In the genomic region with DNA sequence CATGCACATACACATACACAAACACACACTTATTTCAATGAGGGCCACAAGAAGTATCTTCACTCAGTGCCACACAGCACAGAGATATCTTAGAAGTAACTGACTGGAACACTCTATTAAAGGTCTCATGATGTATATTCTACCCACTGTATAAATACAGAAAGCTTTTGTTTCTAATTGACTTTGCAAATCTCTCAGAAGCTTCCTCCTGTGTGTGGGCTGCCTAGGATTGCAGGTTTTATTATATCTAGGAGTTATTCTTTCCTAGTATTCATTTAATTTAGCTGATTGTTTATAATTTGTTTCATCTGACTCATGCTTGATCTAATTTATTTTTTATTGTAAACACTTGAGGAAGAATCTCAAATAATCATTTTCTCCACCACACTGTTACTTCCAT, we compare ENCODE assay signal across 18 cellular contexts.
"Had no signal": no experiment of that assay in that cellular context is flagged by ENCODE, and none has a peak within 500 bp of the region (broad histone marks: within the 10 kb centered on the region; RNA-seq: fewer than 3 reads in every experiment).

No MANE protein-coding gene starts in this region.

- DNase-seq: effector memory CD8-positive, alpha-beta T cell; foreskin keratinocyte; glutamatergic neuron; heart right ventricle; hippocampal formation; left colon; left ventricle myocardium superior; natural killer cell; occipital lobe; right lobe of liver; small intestine; stimulated activated CD4-positive, alpha-beta T cell treated with anti-CD3 and anti-CD28 coated beads, Interleukin-2, amount 100 ng/mL, for 24 hours; stimulated activated CD4-positive, alpha-beta T cell treated with anti-CD3 and anti-CD28 coated beads, Interleukin-4, amount 100 ng/mL, for 24 hours; stimulated activated naive CD4-positive, alpha-beta T cell treated with Interleukin-2 at 50 U/mL for 16 hours; stomach; thyroid gland; trophoblast cell had no signal

- FAIRE-seq: islet of Langerhans, small intestine had no signal
